11 cellular contexts compared by ENCODE assay signal in the genomic region with DNA sequence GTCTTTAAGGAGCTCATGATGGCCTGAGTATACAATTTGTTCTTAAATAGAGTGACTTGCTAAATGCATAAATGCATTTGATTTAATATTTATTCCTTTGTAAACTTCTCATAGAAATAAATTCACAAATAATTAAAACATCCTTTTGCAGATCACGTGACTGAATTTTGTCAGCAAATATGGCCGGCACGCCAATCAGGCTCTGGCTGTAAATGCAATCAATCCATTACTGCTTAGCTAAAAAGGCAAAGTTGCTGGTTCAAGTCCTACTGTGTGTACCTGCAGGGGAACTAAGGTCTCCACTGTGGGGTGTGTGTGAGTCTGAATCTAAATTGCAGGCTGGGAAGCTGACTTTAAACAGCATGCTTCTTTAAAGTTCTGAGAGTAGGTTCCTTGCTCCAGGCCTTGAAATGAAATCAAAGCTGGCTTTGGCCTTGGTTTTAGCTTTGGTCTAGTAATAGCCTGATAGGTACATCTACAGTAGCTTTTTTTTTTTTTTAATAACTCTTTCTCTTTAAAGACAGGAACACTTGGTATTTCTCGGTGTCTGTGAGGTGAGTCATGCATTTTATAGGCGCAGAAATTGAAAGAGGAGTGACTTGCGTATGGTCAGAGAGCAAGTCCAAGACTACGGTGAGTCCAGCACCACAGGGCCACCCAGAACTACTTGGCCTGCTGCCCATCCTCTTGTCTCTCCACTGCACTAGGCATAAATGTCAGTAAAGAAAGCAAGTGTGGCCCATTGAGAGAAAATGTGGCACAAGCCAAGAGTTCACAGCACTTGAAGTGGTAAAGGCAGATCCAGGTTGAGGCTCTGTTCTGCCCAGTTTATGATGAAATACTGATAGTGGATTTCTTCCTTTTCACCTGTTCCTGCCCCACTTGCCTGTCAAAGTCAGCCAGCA. TPM values are rescaled to one million over a fixed set of nuclear protein-coding genes. Genes with fewer than 3 reads are reported as not detected.
DNase-seq lines count a peak whose midpoint lies in the region; ATAC-seq and TF ChIP-seq lines count a peak whose summit lies in the region.
"Had no signal": no experiment of that assay in that cellular context is flagged by ENCODE, and none has a peak within 500 bp of the region (broad histone marks: within the 10 kb centered on the region; RNA-seq: fewer than 3 reads in every experiment).

No MANE protein-coding gene starts in this region.

- peaks cover 0 to 11% (median 9%) of the 10 kb centered on the region in 11 experiments; a peak in 14 of 22 replicates for H3K9me3 ChIP-seq in BLaER1 treated with 17β-estradiol and CSF1 and Interleukin-3, amounts not matched to agents 10 nM and 100 nM (replicated peaks in 1 of 11)
- H3K9me3 ChIP-seq in lung (ENCODE audit: control insufficient read depth in 2 of 2, insufficient read depth in 1 of 2, low read length in 1 of 2) = no peaks in the 10 kb centered on the region

- TF ChIP-seq RAD21 in Ishikawa (IDR thresholded peaks at IDR 0.05; ENCODE audit: low read depth) = no peak

- ATAC-seq in lung (ENCODE audit: insufficient read depth, low FRiP score) (peak; percentile 79), HG02678 (IDR thresholded peaks at IDR 0.05; ENCODE audit: unreplicated experiment) (no peak)

- no peaks in the 10 kb centered on the region for H3K27me3 ChIP-seq in BLaER1 treated with 17β-estradiol and CSF1 and Interleukin-3, amounts not matched to agents 10 nM and 100 nM
- no peaks in the 10 kb centered on the region for H3K27me3 ChIP-seq in lung (ENCODE audit: control insufficient read depth, insufficient read depth)

- WGBS in lung, 2 donors = 64 to 72% methylated on average over 7 of the region's 7 CpGs

- peak; percentile 79 for DNase-seq in astrocyte of the hippocampus (ENCODE audit: low read depth, low spot score)
- peak; percentile 83 for DNase-seq in lung (ENCODE audit: low spot score)
- DNase-seq in NCI-H1930 (lab: John Stamatoyannopoulos, UW) = no peak
- no peak for DNase-seq in epidermal melanocyte (ENCODE audit: insufficient read length, low spot score)
- DNase-seq in SKM-1 (lab: John Stamatoyannopoulos, UW; ENCODE audit: unreplicated experiment) = no peak
- DNase-seq: COR-L47, NCI-H1417 treated with DMSO at 0.1 percent for 48 hours, T-helper 2 cell had no signal

- H4K20me1 ChIP-seq in BLaER1 treated with 17β-estradiol and CSF1 and Interleukin-3, amounts not matched to agents 10 nM and 100 nM = no peaks in the 10 kb centered on the region

- H3K27ac ChIP-seq in BLaER1 treated with 17β-estradiol and CSF1 and Interleukin-3, amounts not matched to agents 10 nM and 100 nM = peak overlapping the region in 9 of 11 experiments; percentile 29 to 97 (median 94); a peak in 17 of 22 replicates
- H3K27ac ChIP-seq in lung (ENCODE audit: low read depth in 1 of 2, low read length in 1 of 2) = peak overlapping the region in 1 of 2 donors; percentile 73

- peaks cover 28 to 66% (median 60%) of the 10 kb centered on the region in 10 experiments for H3K4me1 ChIP-seq in BLaER1 treated with 17β-estradiol and CSF1 and Interleukin-3, amounts not matched to agents 10 nM and 100 nM
- H3K4me1 ChIP-seq in lung (ENCODE audit: control insufficient read depth in 2 of 2, insufficient read depth in 2 of 2, low read length in 2 of 2) = peaks cover 0 to 3% of the 10 kb centered on the region in 2 donors

- peak overlapping the region in 10 of 11 experiments; percentile 23 to 87 (median 80); a peak in 19 of 22 replicates for H3K4me2 ChIP-seq in BLaER1 treated with 17β-estradiol and CSF1 and Interleukin-3, amounts not matched to agents 10 nM and 100 nM

- no peak overlapping the region for H3K4me3 ChIP-seq in BLaER1 treated with 17β-estradiol and CSF1 and Interleukin-3, amounts not matched to agents 10 nM and 100 nM
- H3K4me3 ChIP-seq in lung = no peak overlapping the region

- TF ChIP-seq CTCF in lung (IDR thresholded peaks at IDR 0.05; ENCODE audit: control extremely low read depth, extremely low read depth) = no peak

- peak overlapping the region in 7 of 11 experiments; percentile 1 to 40 (median 11); a peak in 7 of 22 replicates for H3K9ac ChIP-seq in BLaER1 treated with 17β-estradiol and CSF1 and Interleukin-3, amounts not matched to agents 10 nM and 100 nM

- peak; percentile 35; the same call in 1 of the 2 replicates for TF ChIP-seq EP300 in Ishikawa (IDR thresholded peaks at IDR 0.05; ENCODE audit: borderline replicate concordance)

- no peaks in the 10 kb centered on the region; a peak in 1 of 22 replicates for H3K36me3 ChIP-seq in BLaER1 treated with 17β-estradiol and CSF1 and Interleukin-3, amounts not matched to agents 10 nM and 100 nM
- no peaks in the 10 kb centered on the region for H3K36me3 ChIP-seq in lung (ENCODE audit: control insufficient read depth in 2 of 2, insufficient read depth in 2 of 2, low read length in 2 of 2)

TF ChIP-seq in Ishikawa, 13 proteins besides CTCF, POLR2A, EP300 and RAD21:
- TF ChIP-seq NFIC (IDR thresholded peaks at IDR 0.05) (peak; percentile 81), REST (IDR thresholded peaks at IDR 0.05; ENCODE audit: low read depth) (no peak)

RNA-seq across cellular contexts. Expression of gene LYST, which starts 36.2 kb away (rescaled TPM):
- total RNA-seq in lung = 10 to 100 TPM; 45.8 to 82.7 TPM
- 10 to 100 TPM in 1 of 2 donors, 1 to 10 TPM in 1; 9.8 to 17.5 TPM for polyA plus RNA-seq in lung

Comparison
In these comparisons a context has a peak if more than half of its experiments do, and no peak if none do; other contexts are left out.
1. DNase-seq: peak in astrocyte of the hippocampus (single experiment) and lung (single experiment); none in NCI-H1930 (0 of 2), epidermal melanocyte (single experiment) and SKM-1 (single experiment).